8 cellular contexts compared by ENCODE assay signal in the genomic region with DNA sequence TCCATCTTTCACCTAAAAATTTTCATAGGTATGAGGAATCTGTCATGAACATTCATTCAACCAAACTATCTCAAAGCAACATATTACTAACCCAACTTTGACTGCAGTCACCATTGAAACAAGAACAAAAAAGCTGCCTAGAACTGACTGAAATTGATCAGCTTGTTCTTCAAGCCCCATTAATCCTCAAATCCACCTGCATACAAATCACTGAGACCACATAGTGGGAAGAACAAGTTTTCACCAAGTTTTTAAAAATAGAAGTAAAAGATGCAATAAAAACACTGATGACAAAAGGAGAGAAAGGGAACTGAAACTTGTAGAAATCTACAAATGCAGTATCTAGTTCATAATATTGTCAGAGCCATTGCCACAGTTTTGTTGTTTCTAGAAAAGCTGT. TPM values are rescaled to one million over a fixed set of nuclear protein-coding genes. Genes with fewer than 3 reads are reported as not detected.
DNase-seq lines count a peak whose midpoint lies in the region; ATAC-seq and TF ChIP-seq lines count a peak whose summit lies in the region.

No MANE protein-coding gene starts in this region.

- TF ChIP-seq CTCF in Peyer's patch (IDR thresholded peaks at IDR 0.05) (no peak), osteocyte (IDR thresholded peaks at IDR 0.05) (no peak)

- ATAC-seq in GM18511 (IDR thresholded peaks at IDR 0.05; ENCODE audit: unreplicated experiment) (peak; percentile 89), HG02610 (IDR thresholded peaks at IDR 0.05; ENCODE audit: unreplicated experiment) (peak; percentile 93), HG02970 (IDR thresholded peaks at IDR 0.05; ENCODE audit: low FRiP score, unreplicated experiment) (no peak)

- H3K9me3 ChIP-seq in Peyer's patch: no peaks in the 10 kb centered on the region

- peaks cover 76% of the 10 kb centered on the region for H3K4me1 Mint-ChIP-seq in osteocyte (ENCODE audit: unreplicated experiment)

- H3K27me3 Mint-ChIP-seq in osteocyte (ENCODE audit: unreplicated experiment): no peaks in the 10 kb centered on the region

- H3K9me3 Mint-ChIP-seq in osteocyte (ENCODE audit: unreplicated experiment): no peaks in the 10 kb centered on the region

- H3K27ac Mint-ChIP-seq in osteocyte (ENCODE audit: unreplicated experiment): peak overlapping the region; percentile 95

- H3K4me3 ChIP-seq in Peyer's patch: no peak overlapping the region

- H3K27ac ChIP-seq in Peyer's patch: peak overlapping the region; percentile 19 to 92 (median 78)

- DNase-seq in Peyer's patch (no peak), osteocyte (ENCODE audit: extremely low spot score, unreplicated experiment) (no peak), COR-L47 (lab: John Stamatoyannopoulos, UW) (no peak), OCI-M2 (lab: John Stamatoyannopoulos, UW; ENCODE audit: unreplicated experiment) (no peak), NCI-H82 treated with DMSO at 0.1 percent for 48 hours (lab: John Stamatoyannopoulos, UW; ENCODE audit: unreplicated experiment) (no peak)

- H3K4me3 Mint-ChIP-seq in osteocyte (ENCODE audit: unreplicated experiment): peak overlapping the region; percentile 60

- H3K27me3 ChIP-seq in Peyer's patch: no peaks in the 10 kb centered on the region

- no peak for TF ChIP-seq POLR2A in Peyer's patch (IDR thresholded peaks at IDR 0.05)

- no peaks in the 10 kb centered on the region for H3K36me3 ChIP-seq in Peyer's patch

- peaks cover 3% of the 10 kb centered on the region for H3K36me3 Mint-ChIP-seq in osteocyte (ENCODE audit: unreplicated experiment)

- peaks cover 0 to 43% (median 8%) of the 10 kb centered on the region in 4 donors for H3K4me1 ChIP-seq in Peyer's patch

RNA-seq across cellular contexts. Expression of a gene that starts 6.1 kb away (rescaled TPM):
- total RNA-seq in Peyer's patch (100 to 1,000 TPM in 2 of 4 donors, 10 to 100 TPM in 2; 24.8 to 124 (median 96.0) TPM), osteocyte (71.4 and 78.5 TPM in 2 replicates)

RNA-seq across cellular contexts. Expression of a gene that starts 34.6 kb away (rescaled TPM):
- total RNA-seq in Peyer's patch (10 to 100 TPM; 29.7 to 69.3 (median 50.4) TPM), osteocyte (101 and 108 TPM in 2 replicates)
